ENCODE assay signal across 19 cellular contexts in the genomic region with DNA sequence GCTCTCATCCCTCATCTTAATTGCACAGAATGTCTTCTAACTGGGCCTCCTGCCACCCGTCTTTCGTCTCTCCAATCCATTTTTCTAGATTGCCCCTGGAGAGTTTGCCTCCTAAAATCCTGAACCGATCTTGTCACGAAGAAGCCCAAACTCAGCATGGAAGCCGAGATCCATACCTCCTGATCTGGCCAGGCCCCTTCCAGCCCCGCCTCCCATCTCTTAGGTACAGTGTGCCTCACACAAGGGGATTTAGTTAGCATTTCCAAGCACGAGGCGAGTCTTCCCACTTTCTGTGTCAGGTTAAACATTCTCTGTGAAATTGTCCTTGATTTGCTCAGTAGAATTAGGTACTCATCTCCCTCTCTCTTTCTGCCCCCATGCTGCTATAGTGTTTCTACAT.
DNase-seq lines count a peak whose midpoint lies in the region; TF ChIP-seq lines count a peak whose summit lies in the region.
"Had no signal": no experiment of that assay in that cellular context is flagged by ENCODE, and none has a peak within 500 bp of the region (broad histone marks: within the 10 kb centered on the region; RNA-seq: fewer than 3 reads in every experiment).

No MANE protein-coding gene starts in this region.

- H3K14ac ChIP-seq in H9 (ENCODE audit: insufficient read depth, low read length) (no peak overlapping the region), trophoblast cell (ENCODE audit: low read length) (no peak overlapping the region)

- H3K79me2 ChIP-seq in H9 (ENCODE audit: insufficient read depth, low read length) (peaks cover 3% of the 10 kb centered on the region; the same call in 1 of the 2 replicates), trophoblast cell (ENCODE audit: control insufficient read depth, insufficient read depth, low read length, poor library complexity) (peaks cover 4% of the 10 kb centered on the region)

- H3K27me3 ChIP-seq in H9 (ENCODE audit: insufficient read depth, low read length): no peaks in the 10 kb centered on the region
- H3K27me3 ChIP-seq in endodermal cell (ENCODE audit: control insufficient read depth, insufficient read depth, low read length, poor library complexity, severe bottlenecking): no peaks in the 10 kb centered on the region
- H3K27me3 ChIP-seq in trophoblast cell (ENCODE audit: insufficient read depth, low read length): no peaks in the 10 kb centered on the region
- H3K27me3 ChIP-seq in uterus: no peaks in the 10 kb centered on the region
- H3K27me3 ChIP-seq: BE2C, BLaER1 had no signal

- H3K36me3 ChIP-seq in endodermal cell (ENCODE audit: control insufficient read depth, insufficient read depth, low read length): no peaks in the 10 kb centered on the region
- H3K36me3 ChIP-seq in trophoblast cell (ENCODE audit: control insufficient read depth in 1 of 2, insufficient read depth in 2 of 2, low read length in 2 of 2): peaks cover 4 to 12% of the 10 kb centered on the region in 2 experiments
- no peaks in the 10 kb centered on the region for H3K36me3 ChIP-seq in uterus

- TF ChIP-seq POLR2A in uterus (IDR thresholded peaks at IDR 0.05): no peak

- H3K18ac ChIP-seq in H9 (ENCODE audit: insufficient read length, low read depth, low read length): no peak overlapping the region
- H3K18ac ChIP-seq in trophoblast cell (ENCODE audit: low read length): no peak overlapping the region

- H2BK15ac ChIP-seq in H9 (ENCODE audit: low read depth, low read length): no peak overlapping the region

- H3K36me3 Mint-ChIP-seq in H9 (ENCODE audit: insufficient read depth in 1 of 3, low read depth in 3 of 3) (peaks cover 3 to 13% (median 6%) of the 10 kb centered on the region in 3 experiments; a peak in 5 of 7 replicates), endodermal cell (ENCODE audit: low read depth) (no peaks in the 10 kb centered on the region)
- H3K36me3 Mint-ChIP-seq in activated T-cell treated with anti-CD3 and anti-CD28 coated beads, Interleukin-2, amount 50 U/mL, for 24 hours (ENCODE audit: low read depth): no peaks in the 10 kb centered on the region
- H3K36me3 Mint-ChIP-seq: CD14-positive monocyte; CD4-positive, alpha-beta memory T cell; CD4-positive, CD25-positive, alpha-beta regulatory T cell had no signal

- H2BK12ac ChIP-seq in H9 (ENCODE audit: insufficient read length, low read depth, low read length) (no peak overlapping the region), trophoblast cell (ENCODE audit: low read length) (no peak overlapping the region)

- H3K27ac ChIP-seq in H9 (ENCODE audit: insufficient read length, low read depth, low read length) (no peak overlapping the region), endodermal cell (ENCODE audit: low read depth, low read length) (no peak overlapping the region), trophoblast cell (ENCODE audit: low read depth, low read length) (no peak overlapping the region), uterus (no peak overlapping the region)
- H3K27ac ChIP-seq: BLaER1 had no signal

- H3K4me3 ChIP-seq in endodermal cell (ENCODE audit: low read length): no peak overlapping the region
- no peak overlapping the region for H3K4me3 ChIP-seq in trophoblast cell (ENCODE audit: low read depth, low read length)
- H3K4me3 ChIP-seq in uterus: no peak overlapping the region
- H3K4me3 ChIP-seq: BLaER1 had no signal

- H2BK120ac ChIP-seq in H9 (ENCODE audit: low read depth, low read length, poor library complexity, severe bottlenecking) (no peak overlapping the region), trophoblast cell (ENCODE audit: insufficient read depth, low read length, poor library complexity) (no peak overlapping the region)

- H4K20me1 ChIP-seq in H9 (ENCODE audit: control insufficient read depth, insufficient read depth, insufficient read length): no peaks in the 10 kb centered on the region
- H4K20me1 ChIP-seq: BLaER1 had no signal

- no peak overlapping the region for H3T11ph ChIP-seq in H9 (ENCODE audit: low read length)

- H3K9me3 ChIP-seq in H9 (ENCODE audit: control insufficient read depth, low read depth, low read length) (no peaks in the 10 kb centered on the region), endodermal cell (ENCODE audit: control insufficient read depth, low read length) (no peaks in the 10 kb centered on the region), trophoblast cell (ENCODE audit: insufficient read depth, low read depth, low read length) (no peaks in the 10 kb centered on the region), uterus (no peaks in the 10 kb centered on the region)
- H3K9me3 ChIP-seq: BE2C had no signal

- H4K91ac ChIP-seq in H9 (ENCODE audit: insufficient read length, low read depth, low read length) (no peak overlapping the region), trophoblast cell (ENCODE audit: low read depth, low read length) (no peak overlapping the region)

- H3K4me1 ChIP-seq in H9 (ENCODE audit: insufficient read depth, low read length) (no peaks in the 10 kb centered on the region), endodermal cell (ENCODE audit: control insufficient read depth, insufficient read depth, low read length) (no peaks in the 10 kb centered on the region), trophoblast cell (ENCODE audit: control insufficient read depth in 1 of 2, insufficient read depth in 2 of 2, low read length in 2 of 2) (peaks cover 0 to 1% of the 10 kb centered on the region in 2 experiments), uterus (no peaks in the 10 kb centered on the region)
- H3K4me1 ChIP-seq: BLaER1 had no signal

- H3K4me1 Mint-ChIP-seq in H9 (peaks cover 14 to 15% of the 10 kb centered on the region in 2 experiments), endodermal cell (peaks cover 17% of the 10 kb centered on the region)
- H3K4me1 Mint-ChIP-seq in activated T-cell treated with anti-CD3 and anti-CD28 coated beads, Interleukin-2, amount 50 U/mL, for 24 hours (ENCODE audit: low read depth): no peaks in the 10 kb centered on the region
- H3K4me1 Mint-ChIP-seq: CD14-positive monocyte; CD4-positive, alpha-beta memory T cell; CD4-positive, CD25-positive, alpha-beta regulatory T cell; CD8-positive, alpha-beta memory T cell had no signal

- no peaks in the 10 kb centered on the region for H3K23me2 ChIP-seq in H9 (ENCODE audit: insufficient read length, low read depth, low read length, poor library complexity, severe bottlenecking)

- H3K9ac ChIP-seq in H9 (ENCODE audit: extremely low read depth, insufficient read length, low read length) (no peak overlapping the region), endodermal cell (ENCODE audit: extremely low read depth, low read length, poor library complexity, severe bottlenecking) (no peak overlapping the region), trophoblast cell (ENCODE audit: low read length) (no peak overlapping the region)
- H3K9ac ChIP-seq: BLaER1 had no signal

- no peak overlapping the region for H4K5ac ChIP-seq in H9 (ENCODE audit: insufficient read length, low read depth, low read length)

- no peak overlapping the region for H2BK5ac ChIP-seq in H9 (ENCODE audit: insufficient read length, low read length)
- H2BK5ac ChIP-seq in trophoblast cell (ENCODE audit: low read depth, low read length, poor library complexity): no peak overlapping the region

- H3K79me1 ChIP-seq in H9 (ENCODE audit: insufficient read depth, low read depth, low read length, poor library complexity, severe bottlenecking) (no peaks in the 10 kb centered on the region), trophoblast cell (ENCODE audit: low read length) (no peaks in the 10 kb centered on the region)

- peak overlapping the region in 2 of 3 experiments; percentile 0 to 20; a peak in 3 of 7 replicates for H3K27ac Mint-ChIP-seq in H9
- H3K27ac Mint-ChIP-seq in endodermal cell: no peak overlapping the region
- H3K27ac Mint-ChIP-seq in activated T-cell treated with anti-CD3 and anti-CD28 coated beads, Interleukin-2, amount 50 U/mL, for 24 hours: no peak overlapping the region
- H3K27ac Mint-ChIP-seq: CD14-positive monocyte; CD4-positive, alpha-beta memory T cell; CD4-positive, CD25-positive, alpha-beta regulatory T cell; CD8-positive, alpha-beta memory T cell had no signal

- H3K27me3 Mint-ChIP-seq in H9 (ENCODE audit: low read depth) (no peaks in the 10 kb centered on the region), endodermal cell (ENCODE audit: insufficient read depth) (peaks cover 13% of the 10 kb centered on the region)
- H3K27me3 Mint-ChIP-seq in activated T-cell treated with anti-CD3 and anti-CD28 coated beads, Interleukin-2, amount 50 U/mL, for 24 hours: no peaks in the 10 kb centered on the region
- H3K27me3 Mint-ChIP-seq: CD4-positive, alpha-beta memory T cell; CD4-positive, CD25-positive, alpha-beta regulatory T cell; CD8-positive, alpha-beta memory T cell had no signal

- no peak for TF ChIP-seq CTCF in H9 (conservative IDR thresholded peaks at IDR 0.05)
- TF ChIP-seq CTCF in endodermal cell (conservative IDR thresholded peaks at IDR 0.05): no peak
- TF ChIP-seq CTCF in uterus (IDR thresholded peaks at IDR 0.05): no peak

- H3K4me2 ChIP-seq in H9 (ENCODE audit: insufficient read depth, insufficient read length, low read length) (no peak overlapping the region), trophoblast cell (ENCODE audit: low read length) (no peak overlapping the region)
- H3K4me2 ChIP-seq: BLaER1 had no signal

- DNase-seq in H9 (no peak), endodermal cell (peak; percentile 51), trophoblast cell (no peak), uterus (no peak), DMS114 treated with DMSO at 0.1 percent for 48 hours (lab: John Stamatoyannopoulos, UW; ENCODE audit: unreplicated experiment) (no peak)
- no peak for DNase-seq in activated T-cell treated with anti-CD3 and anti-CD28 coated beads, Interleukin-2, amount 50 U/mL, for 24 hours
- DNase-seq: 8988T; ACHN; BE2C; C1 segment of cervical spinal cord; CD4-positive, alpha-beta memory T cell; CD4-positive, CD25-positive, alpha-beta regulatory T cell; CD8-positive, alpha-beta memory T cell; COR-L47; DMS 273 treated with DMSO at 0.1 percent for 48 hours; DMS79 treated with DMSO at 0.1 percent for 48 hours; GF-D8 had no signal

- H2AFZ ChIP-seq in H9 (ENCODE audit: low read length) (no peak overlapping the region), trophoblast cell (ENCODE audit: insufficient read depth, low read length, poor library complexity) (no peak overlapping the region)

- H4K8ac ChIP-seq in H9 (replicated peaks; ENCODE audit: insufficient read length, low read depth, low read length): no peak overlapping the region
- H4K8ac ChIP-seq in trophoblast cell (ENCODE audit: low read depth, low read length): no peak overlapping the region

- H3K23ac ChIP-seq in H9 (ENCODE audit: insufficient read length, low read depth, low read length) (no peak overlapping the region), trophoblast cell (ENCODE audit: low read length) (no peak overlapping the region)

- H2AK5ac ChIP-seq in H9 (ENCODE audit: insufficient read length, low read length) (no peak overlapping the region), trophoblast cell (ENCODE audit: low read length) (no peak overlapping the region)

- H3K4me3 Mint-ChIP-seq in H9 (no peak overlapping the region), endodermal cell (no peak overlapping the region)
- no peak overlapping the region for H3K4me3 Mint-ChIP-seq in activated T-cell treated with anti-CD3 and anti-CD28 coated beads, Interleukin-2, amount 50 U/mL, for 24 hours
- H3K4me3 Mint-ChIP-seq: CD14-positive monocyte; CD4-positive, alpha-beta memory T cell; CD4-positive, CD25-positive, alpha-beta regulatory T cell; CD8-positive, alpha-beta memory T cell had no signal

- intact Hi-C loops in uterus (cut with DNase I; ENCODE audit: low total_unique reads): no loop called here

- whole genome bisulfite sequencing in H9 (ENCODE audit: extremely low coverage, insufficient read length, low lambda C conversion rate): no CpG with 5 or more reads among the region's 8 CpGs
- WGBS in endodermal cell (ENCODE audit: insufficient coverage in 1 of 2, insufficient read length in 1 of 2), 2 experiments: 69 to 71% methylated on average over 8 of the region's 8 CpGs
- WGBS in trophoblast cell (ENCODE audit: extremely low coverage, insufficient coverage, insufficient read length): no CpG with 5 or more reads among the region's 8 CpGs

- H3K9me3 Mint-ChIP-seq in H9 (no peaks in the 10 kb centered on the region; a peak in 1 of 5 replicates), endodermal cell (no peaks in the 10 kb centered on the region)
- peaks cover 4% of the 10 kb centered on the region for H3K9me3 Mint-ChIP-seq in activated T-cell treated with anti-CD3 and anti-CD28 coated beads, Interleukin-2, amount 50 U/mL, for 24 hours

- H3K56ac ChIP-seq in H9 (ENCODE audit: insufficient read length, low read depth, low read length): no peak overlapping the region

- H2BK20ac ChIP-seq in H9 (ENCODE audit: low read depth, low read length, poor library complexity, severe bottlenecking): no peak overlapping the region

- no peak overlapping the region for H3K4ac ChIP-seq in H9 (ENCODE audit: low read depth, low read length)
- H3K4ac ChIP-seq in trophoblast cell (ENCODE audit: low read depth, low read length): peak overlapping the region; percentile 37

- H4K12ac ChIP-seq in trophoblast cell (ENCODE audit: low read depth, low read length): no peak overlapping the region

Comparison
In these comparisons a context has a peak if more than half of its experiments do, and no peak if none do; other contexts are left out.
1. H3K27ac Mint-ChIP-seq: peak in H9 (2 of 3); none in endodermal cell (single experiment) and activated T-cell treated with anti-CD3 and anti-CD28 coated beads, Interleukin-2, amount 50 U/mL, for 24 hours (single experiment).